In the genomic region with DNA sequence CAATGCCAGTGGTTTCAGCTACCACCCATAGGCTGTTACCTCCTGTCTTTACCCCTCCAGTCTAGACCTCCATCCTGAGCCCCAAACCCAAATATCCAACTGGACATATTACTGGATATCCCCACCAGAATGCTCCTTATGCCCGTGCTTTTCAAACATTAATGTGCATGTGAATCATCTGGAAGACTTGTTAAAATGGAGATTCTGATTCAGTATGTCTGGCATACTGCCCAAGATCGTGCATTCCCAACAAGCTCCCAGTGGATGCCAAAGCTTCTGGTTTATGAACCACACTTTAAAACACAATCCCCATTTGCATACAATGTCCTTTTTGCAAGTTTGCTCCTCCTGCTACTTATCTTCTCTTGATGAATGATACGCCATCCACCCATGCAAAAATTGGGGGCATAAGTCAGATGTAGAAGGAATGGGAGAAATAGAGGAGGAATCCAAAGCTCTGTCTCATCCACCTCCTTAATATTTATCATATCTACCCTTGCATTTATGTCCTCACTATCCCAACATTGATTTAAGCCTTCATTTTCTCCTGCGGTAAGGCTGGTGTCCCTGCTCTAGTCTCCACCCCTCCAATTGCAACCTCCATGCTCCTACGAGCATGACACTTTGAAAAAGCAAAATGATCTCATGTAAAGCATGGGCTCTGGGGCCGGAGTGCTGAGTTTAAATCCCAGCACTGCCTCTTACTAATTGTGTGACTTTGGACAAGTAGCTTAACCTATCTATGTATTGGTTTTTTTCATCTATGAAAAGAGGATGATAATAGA, we compare ENCODE assay signal across 11 cellular contexts. TPM values are rescaled to one million over a fixed set of nuclear protein-coding genes. Genes with fewer than 3 reads are reported as not detected.
DNase-seq lines count a peak whose midpoint lies in the region; ATAC-seq and TF ChIP-seq lines count a peak whose summit lies in the region.
"Had no signal": no experiment of that assay in that cellular context is flagged by ENCODE, and none has a peak within 500 bp of the region (broad histone marks: within the 10 kb centered on the region; RNA-seq: fewer than 3 reads in every experiment).

No MANE protein-coding gene starts in this region.

- no peak for TF ChIP-seq EP300 in suprapubic skin (IDR thresholded peaks at IDR 0.05)

- peaks cover 3% of the 10 kb centered on the region for H3K27me3 Mint-ChIP-seq in HFFc6 (ENCODE audit: insufficient read depth)

- no peaks in the 10 kb centered on the region for H3K36me3 ChIP-seq in ACC112 (ENCODE audit: insufficient read depth, low read length)
- H3K36me3 ChIP-seq in hepatocyte (replicated peaks; ENCODE audit: insufficient read depth, low read depth) = no peaks in the 10 kb centered on the region
- H3K36me3 ChIP-seq in suprapubic skin = no peaks in the 10 kb centered on the region
- H3K36me3 ChIP-seq: BE2C had no signal

- ATAC-seq in GM18519 (IDR thresholded peaks at IDR 0.05; ENCODE audit: low FRiP score, unreplicated experiment) = no peak

- H3K4me3 ChIP-seq in ACC112 (ENCODE audit: low read depth, low read length) (no peak overlapping the region), hepatocyte (no peak overlapping the region), suprapubic skin (no peak overlapping the region)

- no peak for TF ChIP-seq CTCF in HFFc6 (IDR thresholded peaks at IDR 0.05)
- TF ChIP-seq CTCF in hepatocyte (IDR thresholded peaks at IDR 0.05; ENCODE audit: poor library complexity) = no peak
- TF ChIP-seq CTCF in suprapubic skin (IDR thresholded peaks at IDR 0.05) = no peak

- DNase-seq in HFFc6 = peak; percentile 85
- DNase-seq in astrocyte of the hippocampus (ENCODE audit: low read depth, low spot score) = peak; percentile 85
- peak; percentile 23 for DNase-seq in hepatocyte (ENCODE audit: low spot score)
- no peak for DNase-seq in suprapubic skin (ENCODE audit: low spot score in 2 of 2)
- no peak for DNase-seq in NCI-H510A treated with DMSO at 0.1 percent for 48 hours (lab: John Stamatoyannopoulos, UW)
- no peak for DNase-seq in NCI-H2196 treated with DMSO at 0.1 percent for 48 hours (lab: John Stamatoyannopoulos, UW; ENCODE audit: unreplicated experiment)
- DNase-seq: BE2C, OCI-M1, small intestine had no signal

- no peaks in the 10 kb centered on the region for H3K9me3 Mint-ChIP-seq in HFFc6

- H3K27me3 ChIP-seq in ACC112 (ENCODE audit: insufficient read depth, low read length) = no peaks in the 10 kb centered on the region
- H3K27me3 ChIP-seq in hepatocyte = no peaks in the 10 kb centered on the region
- no peaks in the 10 kb centered on the region for H3K27me3 ChIP-seq in suprapubic skin
- H3K27me3 ChIP-seq: BE2C had no signal

- H3K4me1 Mint-ChIP-seq in HFFc6 (ENCODE audit: low read depth) = peaks cover 23% of the 10 kb centered on the region

- H3K79me2 ChIP-seq in ACC112 (ENCODE audit: control insufficient read depth, insufficient read depth, low read length, unreplicated experiment) (no peaks in the 10 kb centered on the region), hepatocyte (no peaks in the 10 kb centered on the region)

- H3K4me1 ChIP-seq in ACC112 (ENCODE audit: control insufficient read depth, insufficient read depth, low read length, unreplicated experiment) = peaks cover 14% of the 10 kb centered on the region
- H3K4me1 ChIP-seq in hepatocyte (ENCODE audit: insufficient read depth) = no peaks in the 10 kb centered on the region
- no peaks in the 10 kb centered on the region for H3K4me1 ChIP-seq in suprapubic skin
- H3K4me1 ChIP-seq: BE2C had no signal

- H3K9me3 ChIP-seq in hepatocyte (ENCODE audit: low read depth) (no peaks in the 10 kb centered on the region), suprapubic skin (no peaks in the 10 kb centered on the region)
- H3K9me3 ChIP-seq: BE2C had no signal

- whole genome bisulfite sequencing in hepatocyte (ENCODE audit: low lambda C conversion rate, missing lambda C conversion rate) = 72% methylated on average over 6 of the region's 6 CpGs
- 56% methylated on average over 6 of the region's 6 CpGs for WGBS in suprapubic skin

- H3K36me3 Mint-ChIP-seq in HFFc6 (ENCODE audit: low read depth) = no peaks in the 10 kb centered on the region

- no peaks in the 10 kb centered on the region for H4K20me1 ChIP-seq in hepatocyte (ENCODE audit: insufficient read depth, poor library complexity, severe bottlenecking)

- H2AFZ ChIP-seq in ACC112 (ENCODE audit: low read length, unreplicated experiment) (peak overlapping the region; percentile 50), hepatocyte (no peak overlapping the region)

- H3K27ac Mint-ChIP-seq in HFFc6 = no peak overlapping the region

- no peaks in the 10 kb centered on the region for H3K9me2 ChIP-seq in hepatocyte (replicated peaks; ENCODE audit: insufficient read depth)

- H3K27ac ChIP-seq in ACC112 (ENCODE audit: low read depth, low read length) (peak overlapping the region; percentile 74), hepatocyte (no peak overlapping the region), suprapubic skin (no peak overlapping the region)

- H3K4me3 Mint-ChIP-seq in HFFc6 = peak overlapping the region; percentile 10

- H3K4me2 ChIP-seq in hepatocyte = no peak overlapping the region

- TF ChIP-seq POLR2A in suprapubic skin (IDR thresholded peaks at IDR 0.05) = no peak

RNA-seq across cellular contexts. Expression of gene PGRMC1, which starts 7.4 kb away (rescaled TPM):
- 100 to 1,000 TPM; 145 to 161 (median 151) TPM for total RNA-seq in HFFc6 (2021; fragmentation: NEBNext Ultra II Directional; extraction: Animal tissue kit (Norgen Biotek cat#: 25700))
- total RNA-seq in hepatocyte (283 and 307 TPM in 2 replicates), suprapubic skin (10 to 100 TPM; 56.8 to 92.7 (median 77.2) TPM)
- polyA plus RNA-seq in hepatocyte = 152 and 163 TPM in 2 replicates

Comparison
In these comparisons a context has a peak if more than half of its experiments do, and no peak if none do; other contexts are left out.
1. DNase-seq: peak in HFFc6 (single experiment), astrocyte of the hippocampus (single experiment) and hepatocyte (single experiment); none in suprapubic skin (0 of 2), NCI-H510A treated with DMSO at 0.1 percent for 48 hours (single experiment) and NCI-H2196 treated with DMSO at 0.1 percent for 48 hours (single experiment).